Comparison of ENCODE assay signal across 1 cellular context in the genomic region with DNA sequence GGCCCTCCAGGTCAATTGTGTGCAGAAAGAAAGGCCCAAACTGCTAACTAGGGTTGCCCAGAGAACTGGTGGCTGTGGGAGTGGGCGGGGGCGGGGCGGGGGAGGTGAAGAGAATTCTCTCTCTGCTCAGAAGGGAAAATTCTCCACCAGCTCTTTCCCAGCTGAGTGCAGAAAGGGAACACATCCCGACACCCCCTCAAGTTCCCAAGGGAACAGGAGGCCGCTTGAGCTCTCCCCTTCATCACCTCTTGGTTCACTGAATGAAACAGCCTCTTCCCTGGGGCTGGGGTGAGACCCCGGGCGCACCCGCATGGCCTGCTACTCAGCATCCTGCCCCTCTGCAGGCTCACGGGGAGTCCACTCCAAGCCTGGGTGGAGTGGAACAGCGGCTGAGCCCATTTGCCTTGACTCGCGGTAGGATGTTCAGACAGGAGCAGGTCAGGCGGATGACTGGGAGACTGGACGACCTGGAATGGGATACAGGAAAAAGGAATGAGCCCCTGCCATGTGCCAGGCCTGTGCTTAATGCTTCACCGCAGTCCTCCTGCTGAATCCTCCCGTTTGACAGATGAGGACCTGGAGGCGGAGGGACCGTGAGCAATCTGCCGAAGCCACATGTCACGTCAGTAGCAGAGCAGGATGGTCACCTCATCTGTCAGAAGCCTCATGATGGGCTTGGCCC.
TF ChIP-seq lines count a peak whose summit lies in the region.

No MANE protein-coding gene starts in this region.

TF ChIP-seq in K562, 482 proteins besides CTCF, POLR2A, EP300 and RAD21 (continued from another document and continues in another):
- TF ChIP-seq, protein P1, sequence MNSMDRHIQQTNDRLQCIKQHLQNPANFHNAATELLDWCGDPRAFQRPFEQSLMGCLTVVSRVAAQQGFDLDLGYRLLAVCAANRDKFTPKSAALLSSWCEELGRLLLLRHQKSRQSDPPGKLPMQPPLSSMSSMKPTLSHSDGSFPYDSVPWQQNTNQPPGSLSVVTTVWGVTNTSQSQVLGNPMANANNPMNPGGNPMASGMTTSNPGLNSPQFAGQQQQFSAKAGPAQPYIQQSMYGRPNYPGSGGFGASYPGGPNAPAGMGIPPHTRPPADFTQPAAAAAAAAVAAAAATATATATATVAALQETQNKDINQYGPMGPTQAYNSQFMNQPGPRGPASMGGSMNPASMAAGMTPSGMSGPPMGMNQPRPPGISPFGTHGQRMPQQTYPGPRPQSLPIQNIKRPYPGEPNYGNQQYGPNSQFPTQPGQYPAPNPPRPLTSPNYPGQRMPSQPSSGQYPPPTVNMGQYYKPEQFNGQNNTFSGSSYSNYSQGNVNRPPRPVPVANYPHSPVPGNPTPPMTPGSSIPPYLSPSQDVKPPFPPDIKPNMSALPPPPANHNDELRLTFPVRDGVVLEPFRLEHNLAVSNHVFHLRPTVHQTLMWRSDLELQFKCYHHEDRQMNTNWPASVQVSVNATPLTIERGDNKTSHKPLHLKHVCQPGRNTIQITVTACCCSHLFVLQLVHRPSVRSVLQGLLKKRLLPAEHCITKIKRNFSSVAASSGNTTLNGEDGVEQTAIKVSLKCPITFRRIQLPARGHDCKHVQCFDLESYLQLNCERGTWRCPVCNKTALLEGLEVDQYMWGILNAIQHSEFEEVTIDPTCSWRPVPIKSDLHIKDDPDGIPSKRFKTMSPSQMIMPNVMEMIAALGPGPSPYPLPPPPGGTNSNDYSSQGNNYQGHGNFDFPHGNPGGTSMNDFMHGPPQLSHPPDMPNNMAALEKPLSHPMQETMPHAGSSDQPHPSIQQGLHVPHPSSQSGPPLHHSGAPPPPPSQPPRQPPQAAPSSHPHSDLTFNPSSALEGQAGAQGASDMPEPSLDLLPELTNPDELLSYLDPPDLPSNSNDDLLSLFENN (IDR thresholded peaks at IDR 0.05; ENCODE audit: low read depth in 2 of 2, low read length in 2 of 2) = peak in 1 of 2 experiments; percentile 75; a peak in 1 of 4 replicates
- TF ChIP-seq, protein P2, sequence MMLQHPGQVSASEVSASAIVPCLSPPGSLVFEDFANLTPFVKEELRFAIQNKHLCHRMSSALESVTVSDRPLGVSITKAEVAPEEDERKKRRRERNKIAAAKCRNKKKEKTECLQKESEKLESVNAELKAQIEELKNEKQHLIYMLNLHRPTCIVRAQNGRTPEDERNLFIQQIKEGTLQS (IDR thresholded peaks at IDR 0.05) = 0 out of 2 replicates have a peak, but pooled peaks have one; percentile 30
- TF ChIP-seq, protein P2 (CRISPR knock-in tag; conservative IDR thresholded peaks at IDR 0.05) = no peak
- TF ChIP-seq RCOR1 (IDR thresholded peaks at IDR 0.05; ENCODE audit: borderline replicate concordance in 1 of 2, low read depth in 2 of 2, low read length in 2 of 2) = peak in 1 of 2 experiments; percentile 95; a peak in 2 of 4 replicates
- no peak for TF ChIP-seq ZSCAN32 (CRISPR knock-in tag; IDR thresholded peaks at IDR 0.05)
- no peak for TF ChIP-seq FOXJ2 (tag; IDR thresholded peaks at IDR 0.05)
- TF ChIP-seq NCOR1 (IDR thresholded peaks at IDR 0.05) = peak; percentile 69
- peak; percentile 80; the same call in 1 of the 2 replicates for TF ChIP-seq CREM (IDR thresholded peaks at IDR 0.05; ENCODE audit: low read depth)
- TF ChIP-seq ERF (CRISPR knock-in tag; IDR thresholded peaks at IDR 0.05) = no peak
- peak; percentile 90 for TF ChIP-seq ARID1B (IDR thresholded peaks at IDR 0.05)
- no peak for TF ChIP-seq COPS2 (conservative IDR thresholded peaks at IDR 0.05)
- TF ChIP-seq SMAD3 (CRISPR knock-in tag; conservative IDR thresholded peaks at IDR 0.05) = no peak
- TF ChIP-seq CC2D1A (IDR thresholded peaks at IDR 0.05) = peak; percentile 87; the same call in 1 of the 2 replicates
- TF ChIP-seq, protein P3, sequence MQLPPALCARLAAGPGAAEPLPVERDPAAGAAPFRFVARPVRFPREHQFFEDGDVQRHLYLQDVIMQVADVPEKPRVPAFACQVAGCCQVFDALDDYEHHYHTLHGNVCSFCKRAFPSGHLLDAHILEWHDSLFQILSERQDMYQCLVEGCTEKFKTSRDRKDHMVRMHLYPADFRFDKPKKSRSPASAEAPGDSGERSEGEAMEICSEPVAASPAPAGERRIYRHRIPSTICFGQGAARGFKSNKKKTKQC (CRISPR knock-in tag; IDR thresholded peaks at IDR 0.05) = peak; percentile 42; the same call in 1 of the 2 replicates
- no peak for TF ChIP-seq HNRNPUL1 (IDR thresholded peaks at IDR 0.05; ENCODE audit: low read length)
- TF ChIP-seq SAFB (IDR thresholded peaks at IDR 0.05; ENCODE audit: borderline replicate concordance, low read depth, low read length) = no peak
- TF ChIP-seq, protein P4, sequence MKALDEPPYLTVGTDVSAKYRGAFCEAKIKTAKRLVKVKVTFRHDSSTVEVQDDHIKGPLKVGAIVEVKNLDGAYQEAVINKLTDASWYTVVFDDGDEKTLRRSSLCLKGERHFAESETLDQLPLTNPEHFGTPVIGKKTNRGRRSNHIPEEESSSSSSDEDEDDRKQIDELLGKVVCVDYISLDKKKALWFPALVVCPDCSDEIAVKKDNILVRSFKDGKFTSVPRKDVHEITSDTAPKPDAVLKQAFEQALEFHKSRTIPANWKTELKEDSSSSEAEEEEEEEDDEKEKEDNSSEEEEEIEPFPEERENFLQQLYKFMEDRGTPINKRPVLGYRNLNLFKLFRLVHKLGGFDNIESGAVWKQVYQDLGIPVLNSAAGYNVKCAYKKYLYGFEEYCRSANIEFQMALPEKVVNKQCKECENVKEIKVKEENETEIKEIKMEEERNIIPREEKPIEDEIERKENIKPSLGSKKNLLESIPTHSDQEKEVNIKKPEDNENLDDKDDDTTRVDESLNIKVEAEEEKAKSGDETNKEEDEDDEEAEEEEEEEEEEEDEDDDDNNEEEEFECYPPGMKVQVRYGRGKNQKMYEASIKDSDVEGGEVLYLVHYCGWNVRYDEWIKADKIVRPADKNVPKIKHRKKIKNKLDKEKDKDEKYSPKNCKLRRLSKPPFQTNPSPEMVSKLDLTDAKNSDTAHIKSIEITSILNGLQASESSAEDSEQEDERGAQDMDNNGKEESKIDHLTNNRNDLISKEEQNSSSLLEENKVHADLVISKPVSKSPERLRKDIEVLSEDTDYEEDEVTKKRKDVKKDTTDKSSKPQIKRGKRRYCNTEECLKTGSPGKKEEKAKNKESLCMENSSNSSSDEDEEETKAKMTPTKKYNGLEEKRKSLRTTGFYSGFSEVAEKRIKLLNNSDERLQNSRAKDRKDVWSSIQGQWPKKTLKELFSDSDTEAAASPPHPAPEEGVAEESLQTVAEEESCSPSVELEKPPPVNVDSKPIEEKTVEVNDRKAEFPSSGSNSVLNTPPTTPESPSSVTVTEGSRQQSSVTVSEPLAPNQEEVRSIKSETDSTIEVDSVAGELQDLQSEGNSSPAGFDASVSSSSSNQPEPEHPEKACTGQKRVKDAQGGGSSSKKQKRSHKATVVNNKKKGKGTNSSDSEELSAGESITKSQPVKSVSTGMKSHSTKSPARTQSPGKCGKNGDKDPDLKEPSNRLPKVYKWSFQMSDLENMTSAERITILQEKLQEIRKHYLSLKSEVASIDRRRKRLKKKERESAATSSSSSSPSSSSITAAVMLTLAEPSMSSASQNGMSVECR (CRISPR knock-in tag; IDR thresholded peaks at IDR 0.05) = no peak
- TF ChIP-seq GATA2 (CRISPR knock-in tag; IDR thresholded peaks at IDR 0.05) = peak; percentile 83
- TF ChIP-seq CCNT2 (IDR thresholded peaks at IDR 0.05; ENCODE audit: borderline replicate concordance, extremely low read depth, insufficient read length, low read depth, low read length) = no peak
- TF ChIP-seq DMBX1 (CRISPR knock-in tag; IDR thresholded peaks at IDR 0.05; ENCODE audit: borderline replicate concordance) = peak; percentile 77
- peak; percentile 68; the same call in 1 of the 2 replicates for TF ChIP-seq MECOM (CRISPR knock-in tag; IDR thresholded peaks at IDR 0.05)
- TF ChIP-seq HDAC2 (IDR thresholded peaks at IDR 0.05) = 0 out of 2 replicates have a peak, but pooled peaks have one; percentile 72
- TF ChIP-seq ZC3H11A (IDR thresholded peaks at IDR 0.05; ENCODE audit: low read depth, low read length) = no peak
- peak; percentile 85 for TF ChIP-seq SMARCA4 (IDR thresholded peaks at IDR 0.05)
- TF ChIP-seq BRD9 (IDR thresholded peaks at IDR 0.05; ENCODE audit: low read depth, partially characterized antibody) = no peak
- TF ChIP-seq ELF4 (CRISPR knock-in tag; IDR thresholded peaks at IDR 0.05) = no peak
- peak; percentile 9; the same call in 1 of the 2 replicates for TF ChIP-seq ZKSCAN1 (IDR thresholded peaks at IDR 0.05; ENCODE audit: low read depth, low read length)
- TF ChIP-seq TAL1 (IDR thresholded peaks at IDR 0.05) = peak; percentile 78
- peak; percentile 38; the same call in 1 of the 2 replicates for TF ChIP-seq ATF7 (IDR thresholded peaks at IDR 0.05)
- TF ChIP-seq CBX3 (IDR thresholded peaks at IDR 0.05; ENCODE audit: borderline replicate concordance in 1 of 2, low read length in 2 of 2) = peak in 1 of 2 experiments; percentile 60; a peak in 1 of 3 replicates
- TF ChIP-seq SMARCC2 (IDR thresholded peaks at IDR 0.05; ENCODE audit: low read depth) = peak; percentile 52; the same call in 1 of the 2 replicates
- no peak for TF ChIP-seq ZFP1 (CRISPR knock-in tag; IDR thresholded peaks at IDR 0.05)
- TF ChIP-seq HNRNPH1 (optimal IDR thresholded peaks at IDR 0.05; ENCODE audit: low read depth, low read length) = no peak
- 0 out of 4 replicates have a peak, but pooled peaks of 1 of the 2 experiments have one; percentile 30 for TF ChIP-seq ARNT (IDR thresholded peaks at IDR 0.05)
- TF ChIP-seq ZNF384 (IDR thresholded peaks at IDR 0.05; ENCODE audit: low read depth, low read length) = no peak
- peak; percentile 85 for TF ChIP-seq BHLHE40 (IDR thresholded peaks at IDR 0.05; ENCODE audit: low read length)
- TF ChIP-seq, protein P5, sequence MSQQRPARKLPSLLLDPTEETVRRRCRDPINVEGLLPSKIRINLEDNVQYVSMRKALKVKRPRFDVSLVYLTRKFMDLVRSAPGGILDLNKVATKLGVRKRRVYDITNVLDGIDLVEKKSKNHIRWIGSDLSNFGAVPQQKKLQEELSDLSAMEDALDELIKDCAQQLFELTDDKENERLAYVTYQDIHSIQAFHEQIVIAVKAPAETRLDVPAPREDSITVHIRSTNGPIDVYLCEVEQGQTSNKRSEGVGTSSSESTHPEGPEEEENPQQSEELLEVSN (IDR thresholded peaks at IDR 0.05; ENCODE audit: borderline replicate concordance in 1 of 2, extremely low read depth in 1 of 2, insufficient read depth in 1 of 2, insufficient read length in 1 of 2, low read depth in 1 of 2, low read length in 1 of 2, poor library complexity in 1 of 2, severe bottlenecking in 1 of 2) = peak; percentile 66 to 88
- TF ChIP-seq TCF3 (CRISPR knock-in tag; IDR thresholded peaks at IDR 0.05) = peak; percentile 93
- peak in 1 of 2 experiments; percentile 42; a peak in 1 of 4 replicates for TF ChIP-seq FOXA3 (CRISPR knock-in tag; conservative IDR thresholded peaks at IDR 0.05 in 1 of 2, IDR thresholded peaks at IDR 0.05 in 1 of 2)
- no peak for TF ChIP-seq ZNF778 (CRISPR knock-in tag; IDR thresholded peaks at IDR 0.05)
- TF ChIP-seq, protein P6, sequence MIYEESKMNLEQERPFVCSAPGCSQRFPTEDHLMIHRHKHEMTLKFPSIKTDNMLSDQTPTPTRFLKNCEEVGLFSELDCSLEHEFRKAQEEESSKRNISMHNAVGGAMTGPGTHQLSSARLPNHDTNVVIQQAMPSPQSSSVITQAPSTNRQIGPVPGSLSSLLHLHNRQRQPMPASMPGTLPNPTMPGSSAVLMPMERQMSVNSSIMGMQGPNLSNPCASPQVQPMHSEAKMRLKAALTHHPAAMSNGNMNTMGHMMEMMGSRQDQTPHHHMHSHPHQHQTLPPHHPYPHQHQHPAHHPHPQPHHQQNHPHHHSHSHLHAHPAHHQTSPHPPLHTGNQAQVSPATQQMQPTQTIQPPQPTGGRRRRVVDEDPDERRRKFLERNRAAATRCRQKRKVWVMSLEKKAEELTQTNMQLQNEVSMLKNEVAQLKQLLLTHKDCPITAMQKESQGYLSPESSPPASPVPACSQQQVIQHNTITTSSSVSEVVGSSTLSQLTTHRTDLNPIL (CRISPR knock-in tag; IDR thresholded peaks at IDR 0.05) = no peak
- no peak for TF ChIP-seq RBM25 (IDR thresholded peaks at IDR 0.05; ENCODE audit: low read depth, low read length, severe bottlenecking)
- peak; percentile 71 for TF ChIP-seq CXXC5 (CRISPR knock-in tag; IDR thresholded peaks at IDR 0.05)
- peak; percentile 32 for TF ChIP-seq TAF1 (IDR thresholded peaks at IDR 0.05; ENCODE audit: control insufficient read depth, extremely low read depth, insufficient read depth, low read length, severe bottlenecking)
- TF ChIP-seq CBFA2T3 (IDR thresholded peaks at IDR 0.05) = peak; percentile 90
- peak; percentile 82; the same call in 1 of the 2 replicates for TF ChIP-seq SMARCE1 (IDR thresholded peaks at IDR 0.05)
- peak; percentile 84 for TF ChIP-seq MEIS2 (IDR thresholded peaks at IDR 0.05; ENCODE audit: partially characterized antibody)
- TF ChIP-seq ZNF143 (CRISPR knock-in tag; IDR thresholded peaks at IDR 0.05) = no peak
- peak; percentile 62; the same call in 1 of the 2 replicates for TF ChIP-seq JUND (IDR thresholded peaks at IDR 0.05; ENCODE audit: borderline replicate concordance, low read depth, low read length)
- peak; percentile 35; the same call in 1 of the 3 replicates for TF ChIP-seq JUND (tag; IDR thresholded peaks at IDR 0.05; ENCODE audit: borderline replicate concordance, low read depth, low read length)
- TF ChIP-seq ZFP36 (IDR thresholded peaks at IDR 0.05; ENCODE audit: low read depth, low read length, partially characterized antibody) = no peak
- no peak for TF ChIP-seq CAMTA2 (CRISPR knock-in tag; conservative IDR thresholded peaks at IDR 0.05)
- TF ChIP-seq, protein P7, sequence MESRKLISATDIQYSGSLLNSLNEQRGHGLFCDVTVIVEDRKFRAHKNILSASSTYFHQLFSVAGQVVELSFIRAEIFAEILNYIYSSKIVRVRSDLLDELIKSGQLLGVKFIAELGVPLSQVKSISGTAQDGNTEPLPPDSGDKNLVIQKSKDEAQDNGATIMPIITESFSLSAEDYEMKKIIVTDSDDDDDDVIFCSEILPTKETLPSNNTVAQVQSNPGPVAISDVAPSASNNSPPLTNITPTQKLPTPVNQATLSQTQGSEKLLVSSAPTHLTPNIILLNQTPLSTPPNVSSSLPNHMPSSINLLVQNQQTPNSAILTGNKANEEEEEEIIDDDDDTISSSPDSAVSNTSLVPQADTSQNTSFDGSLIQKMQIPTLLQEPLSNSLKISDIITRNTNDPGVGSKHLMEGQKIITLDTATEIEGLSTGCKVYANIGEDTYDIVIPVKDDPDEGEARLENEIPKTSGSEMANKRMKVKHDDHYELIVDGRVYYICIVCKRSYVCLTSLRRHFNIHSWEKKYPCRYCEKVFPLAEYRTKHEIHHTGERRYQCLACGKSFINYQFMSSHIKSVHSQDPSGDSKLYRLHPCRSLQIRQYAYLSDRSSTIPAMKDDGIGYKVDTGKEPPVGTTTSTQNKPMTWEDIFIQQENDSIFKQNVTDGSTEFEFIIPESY (CRISPR knock-in tag; IDR thresholded peaks at IDR 0.05) = peak; percentile 86
- peak; percentile 64; the same call in 1 of the 2 replicates for TF ChIP-seq KLF16 (IDR thresholded peaks at IDR 0.05)
- TF ChIP-seq CREB1 (IDR thresholded peaks at IDR 0.05) = peak; percentile 29; the same call in 1 of the 2 replicates
- peak; percentile 47; the same call in 1 of the 2 replicates for TF ChIP-seq CREB1 (CRISPR knock-in tag; IDR thresholded peaks at IDR 0.05)
- no peak for TF ChIP-seq ESRRB (CRISPR knock-in tag; IDR thresholded peaks at IDR 0.05; ENCODE audit: borderline replicate concordance)
- peak; percentile 71 for TF ChIP-seq EP400 (IDR thresholded peaks at IDR 0.05)
- TF ChIP-seq FOXP1 (CRISPR knock-in tag; IDR thresholded peaks at IDR 0.05) = 0 out of 2 replicates have a peak, but pooled peaks have one; percentile 45
